Comparison of ENCODE assay signal across 8 cellular contexts in the genomic region with DNA sequence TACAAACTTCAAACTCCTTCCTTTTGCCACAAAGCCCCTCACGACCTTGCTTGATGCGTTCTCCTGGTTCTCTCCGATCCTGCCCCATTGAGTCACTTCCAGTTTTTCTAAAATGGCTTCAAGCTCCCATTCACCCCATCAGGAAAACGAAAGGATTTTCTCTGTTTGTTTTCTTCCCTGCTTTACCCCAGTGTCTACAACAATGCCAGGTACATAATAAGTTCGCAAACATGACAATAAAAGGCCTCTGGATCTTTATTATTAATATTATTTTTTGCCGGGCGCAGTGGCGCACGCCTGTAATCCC. TPM values are rescaled to one million over a fixed set of nuclear protein-coding genes. Genes with fewer than 3 reads are reported as not detected.
A peak's percentile ranks its signal among the peaks of the same experiment; 100 is the strongest.
DNase-seq lines count a peak whose midpoint lies in the region; ATAC-seq, FAIRE-seq and TF ChIP-seq lines count a peak whose summit lies in the region.

No MANE protein-coding gene starts in this region.

- CTCF ChIA-PET in K562 (lab: Yijun Ruan, JAX; ENCODE audit: low intra/inter-chr PET ratio): interaction anchor here (1.1 to 1.2 kb wide), 2 partner anchors 25 to 140 kb away, joined by 3 to 4 read pairs; no protein-coding TSS in a partner anchor

- H3K36me3 ChIP-seq in K562 (ENCODE audit: control insufficient read depth, insufficient read depth, low read length): peaks cover 50% of the 10 kb centered on the region
- peaks cover 14 to 24% of the 10 kb centered on the region in 2 donors for H3K36me3 ChIP-seq in lung (ENCODE audit: control insufficient read depth in 2 of 2, insufficient read depth in 2 of 2, low read length in 2 of 2)

- H4K20me1 ChIP-seq in K562 (replicated peaks; ENCODE audit: control insufficient read depth, insufficient read depth, low read length): peaks cover 22% of the 10 kb centered on the region

- no TSS peak for BruUV-seq in K562 (replicated peaks; lab: Mats Ljungman, UMichigan)

- no peaks in the 10 kb centered on the region for H3K9me3 Mint-ChIP-seq in activated naive CD4-positive, alpha-beta T cell treated with anti-CD3 and anti-CD28 coated beads, Interleukin-2, amount 50 U/mL, for 24 hours
- no peaks in the 10 kb centered on the region for H3K9me3 Mint-ChIP-seq in type B pancreatic cell

- H3K4me1 ChIP-seq in K562 (replicated peaks in 1 of 2; ENCODE audit: control insufficient read depth in 2 of 2, insufficient read depth in 2 of 2, low read length in 2 of 2) (peaks cover 24 to 29% of the 10 kb centered on the region in 2 experiments), lung (ENCODE audit: control insufficient read depth in 2 of 2, insufficient read depth in 2 of 2, low read length in 2 of 2) (no peaks in the 10 kb centered on the region)

- peak overlapping the region; percentile 98 for H3K4me3 Mint-ChIP-seq in activated naive CD4-positive, alpha-beta T cell treated with anti-CD3 and anti-CD28 coated beads, Interleukin-2, amount 50 U/mL, for 24 hours
- H3K4me3 Mint-ChIP-seq in type B pancreatic cell: peak overlapping the region; percentile 98

- no peak for ATAC-seq in K562
- no peak for ATAC-seq in lung (ENCODE audit: insufficient read depth, low FRiP score)
- ATAC-seq in GM21825 (IDR thresholded peaks at IDR 0.05; ENCODE audit: unreplicated experiment): no peak

- no peak for FAIRE-seq in K562 (lab: Jason Lieb, UNC)

- intact Hi-C loops in K562 (cut with micrococcal nuclease): no loop called here

- POLR2A ChIA-PET in K562 (lab: Yijun Ruan, JAX): interaction anchor here (0.8 to 3.1 kb wide), 4 partner anchors 10 to 140 kb away, joined by 3 to 27 read pairs (median 21); partner anchors contain the start of genes BLVRB and SERTAD1

- H3K27me3 Mint-ChIP-seq in activated naive CD4-positive, alpha-beta T cell treated with anti-CD3 and anti-CD28 coated beads, Interleukin-2, amount 50 U/mL, for 24 hours: no peaks in the 10 kb centered on the region
- H3K27me3 Mint-ChIP-seq in type B pancreatic cell: no peaks in the 10 kb centered on the region

- TF ChIP-seq POLR2A in K562 (conservative IDR thresholded peaks at IDR 0.05): no peak; the same call in 1 of the 2 replicates

- TF ChIP-seq RAD21 in K562 (CRISPR knock-in tag; conservative IDR thresholded peaks at IDR 0.05 in 1 of 2, IDR thresholded peaks at IDR 0.05 in 1 of 2): no peak

- TF ChIP-seq EP300 in K562 (IDR thresholded peaks at IDR 0.05; ENCODE audit: low read length): no peak

- H3K4me3 ChIP-seq in K562 (peak overlapping the region; percentile 90), lung (peak overlapping the region; percentile 18)

- H3K9me3 ChIP-seq in K562 (replicated peaks; ENCODE audit: control insufficient read depth, insufficient read depth, low read depth, low read length) (no peaks in the 10 kb centered on the region), lung (ENCODE audit: control insufficient read depth in 2 of 2, insufficient read depth in 1 of 2, low read length in 1 of 2) (no peaks in the 10 kb centered on the region)

- no peak for DNase-seq in activated naive CD4-positive, alpha-beta T cell treated with anti-CD3 and anti-CD28 coated beads, Interleukin-2, amount 50 U/mL, for 16 hours
- no peak for DNase-seq in K562 (ENCODE audit: extremely low read depth in 1 of 4, low spot score in 3 of 4)
- DNase-seq in lung (ENCODE audit: low spot score): no peak
- DNase-seq in type B pancreatic cell (ENCODE audit: extremely low spot score, unreplicated experiment): no peak
- no peak for DNase-seq in NCI-H187 (lab: John Stamatoyannopoulos, UW)
- no peak for DNase-seq in KG1 (lab: John Stamatoyannopoulos, UW)

- in situ Hi-C loops in K562 (cut with MboI): no loop called here

- H3K27ac ChIP-seq in K562 (ENCODE audit: extremely low read depth, low read depth, low read length): peak overlapping the region; percentile 95
- peak overlapping the region; percentile 83 to 97 for H3K27ac ChIP-seq in lung (ENCODE audit: low read depth in 1 of 2, low read length in 1 of 2)

- H3K36me3 Mint-ChIP-seq in activated naive CD4-positive, alpha-beta T cell treated with anti-CD3 and anti-CD28 coated beads, Interleukin-2, amount 50 U/mL, for 24 hours: no peaks in the 10 kb centered on the region
- H3K36me3 Mint-ChIP-seq in type B pancreatic cell: peaks cover 8% of the 10 kb centered on the region

- peaks cover 20% of the 10 kb centered on the region for H3K4me1 Mint-ChIP-seq in activated naive CD4-positive, alpha-beta T cell treated with anti-CD3 and anti-CD28 coated beads, Interleukin-2, amount 50 U/mL, for 24 hours
- H3K4me1 Mint-ChIP-seq in type B pancreatic cell (ENCODE audit: unreplicated experiment): peaks cover 22% of the 10 kb centered on the region

- peak overlapping the region; percentile 93 for H2AFZ ChIP-seq in K562 (ENCODE audit: low read depth, low read length)

- H3K4me2 ChIP-seq in K562 (ENCODE audit: insufficient read depth, low read length): peak overlapping the region; percentile 89

- peak overlapping the region; percentile 70 to 87; a peak in 3 of 4 replicates for H3K9ac ChIP-seq in K562 (ENCODE audit: insufficient read depth in 1 of 2, low read depth in 2 of 2, low read length in 2 of 2)

- H3K9me1 ChIP-seq in K562 (ENCODE audit: control insufficient read depth, insufficient read depth, low read length): no peaks in the 10 kb centered on the region

- TF ChIP-seq CTCF in K562 (IDR thresholded peaks at IDR 0.05 in 2 of 3, conservative IDR thresholded peaks at IDR 0.05 in 1 of 3; ENCODE audit: insufficient read depth in 2 of 3, low read depth in 1 of 3, low read length in 3 of 3) (no peak), lung (IDR thresholded peaks at IDR 0.05; ENCODE audit: control extremely low read depth, extremely low read depth) (no peak), type B pancreatic cell (conservative IDR thresholded peaks at IDR 0.05) (peak; percentile 4)

- 36% methylated on average over 9 of the region's 9 CpGs for WGBS in K562 (ENCODE audit: insufficient coverage, low coverage, missing lambda C conversion rate)
- 30 to 42% methylated on average over 9 of the region's 9 CpGs for WGBS in lung, 2 donors

- peak overlapping the region; percentile 85 for H3K27ac Mint-ChIP-seq in activated naive CD4-positive, alpha-beta T cell treated with anti-CD3 and anti-CD28 coated beads, Interleukin-2, amount 50 U/mL, for 24 hours
- peak overlapping the region; percentile 97 for H3K27ac Mint-ChIP-seq in type B pancreatic cell

- H3K79me2 ChIP-seq in K562 (ENCODE audit: control insufficient read depth, insufficient read depth, low read length): peaks cover 38% of the 10 kb centered on the region

- H3K27me3 ChIP-seq in K562 (ENCODE audit: control insufficient read depth in 2 of 2, insufficient read depth in 2 of 2, low read length in 2 of 2): no peaks in the 10 kb centered on the region
- H3K27me3 ChIP-seq in lung (ENCODE audit: control insufficient read depth, insufficient read depth): no peaks in the 10 kb centered on the region

RNA-seq across cellular contexts. Expression of gene SERTAD3, which starts 0.8 kb away (rescaled TPM):
- 16.7 and 27.2 TPM in 2 replicates for total RNA-seq in K562 (2011; cell fraction: chromatin; rRNA removed; ENCODE audit: low replicate concordance)
- total RNA-seq in K562 (2011; cell fraction: nucleolus; rRNA removed): 20.4 and 20.7 TPM in 2 replicates
- 24.9 and 26.9 TPM in 2 replicates for total RNA-seq in K562 (2011; cell fraction: nucleoplasm; rRNA removed)
- total RNA-seq in K562 (2014; rRNA removed) (17.5 and 19.3 TPM in 2 replicates), K562 (2014; rRNA removed; fragmentation: Illumina TruSeq; extraction: Trizol) (16.1 and 17.2 TPM in 2 replicates), K562 (2015; rRNA removed; fragmentation: Illumina TruSeq; extraction: Trizol) (21.6 and 27.7 TPM in 2 replicates), K562 (2021) (28.9 and 31.4 TPM in 2 replicates), lung (10 to 100 TPM; 33.0 to 37.5 TPM), type B pancreatic cell (ENCODE audit: low replicate concordance) (33.7 and 41.7 TPM in 2 replicates)
- polyA plus RNA-seq in K562 (2011; rRNA removed) (17.6 and 18.9 TPM in 2 replicates), K562 (2014; fragmentation: Illumina TruSeq; extraction: Trizol) (15.1 and 18.6 TPM in 2 replicates), K562 (2014; fragmentation: Nextera tagmentation; extraction: Ambion mirVana) (1 to 10 TPM; 5.4 to 5.9 TPM), K562 (2014; rRNA removed) (18.1 and 18.5 TPM in 2 replicates), lung (10 to 100 TPM; 28.9 to 34.6 TPM)
- 19.3 and 35.5 TPM in 2 replicates for polyA plus RNA-seq in K562 (2011; cell fraction: cytosol; rRNA removed)
- polyA plus RNA-seq in K562 (2011; cell fraction: nucleus; rRNA removed): 17.8 and 23.4 TPM in 2 replicates
- polyA plus RNA-seq in K562 (2012): 20.7 and 22.0 TPM in 2 replicates
- 18.4 and 23.4 TPM in 2 replicates for polyA minus RNA-seq in K562 (2011; rRNA and poly(A)+ RNA removed)
- polyA minus RNA-seq in K562 (2011; cell fraction: cytosol; rRNA and poly(A)+ RNA removed): 24.3 and 28.9 TPM in 2 replicates
- 8.1 and 13.9 TPM in 2 replicates for polyA minus RNA-seq in K562 (2011; cell fraction: nucleus; rRNA and poly(A)+ RNA removed)

RNA-seq across cellular contexts. Expression of gene SERTAD1, which starts 19.2 kb away (rescaled TPM):
- 3.1 and 8.3 TPM in 2 replicates for total RNA-seq in K562 (2011; cell fraction: chromatin; rRNA removed; ENCODE audit: low replicate concordance)
- total RNA-seq in K562 (2011; cell fraction: nucleolus; rRNA removed): 10.3 and 11.0 TPM in 2 replicates
- 7.5 and 8.9 TPM in 2 replicates for total RNA-seq in K562 (2011; cell fraction: nucleoplasm; rRNA removed)
- total RNA-seq in K562 (2014; rRNA removed) (8.1 and 10.9 TPM in 2 replicates), K562 (2014; rRNA removed; fragmentation: Illumina TruSeq; extraction: Trizol) (2.1 and 2.8 TPM in 2 replicates), K562 (2015; rRNA removed; fragmentation: Illumina TruSeq; extraction: Trizol) (4.9 and 5.5 TPM in 2 replicates), K562 (2021) (8.7 and 8.9 TPM in 2 replicates), lung (10 to 100 TPM; 10.8 to 25.1 TPM), type B pancreatic cell (ENCODE audit: low replicate concordance) (9.2 and 14.4 TPM in 2 replicates)
- polyA plus RNA-seq in K562 (2011; rRNA removed) (6.1 and 6.8 TPM in 2 replicates), K562 (2014; fragmentation: Illumina TruSeq; extraction: Trizol) (2.3 and 5.0 TPM in 2 replicates), K562 (2014; fragmentation: Nextera tagmentation; extraction: Ambion mirVana) (under 1 TPM; 0.15 to 0.85 TPM), K562 (2014; rRNA removed) (6.7 TPM in 2 replicates), lung (10 to 100 TPM; 23.3 to 37.9 TPM)
- 7.4 and 18.7 TPM in 2 replicates for polyA plus RNA-seq in K562 (2011; cell fraction: cytosol; rRNA removed)
- 5.6 and 9.1 TPM in 2 replicates for polyA plus RNA-seq in K562 (2011; cell fraction: nucleus; rRNA removed)
- 6.7 and 8.9 TPM in 2 replicates for polyA plus RNA-seq in K562 (2012)
- 1.9 and 2.1 TPM in 2 replicates for polyA minus RNA-seq in K562 (2011; rRNA and poly(A)+ RNA removed)
- polyA minus RNA-seq in K562 (2011; cell fraction: cytosol; rRNA and poly(A)+ RNA removed): 3.5 and 4.5 TPM in 2 replicates
- polyA minus RNA-seq in K562 (2011; cell fraction: nucleus; rRNA and poly(A)+ RNA removed): 1.8 and 3.6 TPM in 2 replicates

RNA-seq across cellular contexts. Expression of gene BLVRB, which starts 20.6 kb away (rescaled TPM):
- 26.9 and 65.0 TPM in 2 replicates for total RNA-seq in K562 (2011; cell fraction: chromatin; rRNA removed; ENCODE audit: low replicate concordance)
- 107 and 125 TPM in 2 replicates for total RNA-seq in K562 (2011; cell fraction: nucleolus; rRNA removed)
- total RNA-seq in K562 (2011; cell fraction: nucleoplasm; rRNA removed): 74.7 and 75.7 TPM in 2 replicates
- total RNA-seq in K562 (2014; rRNA removed) (749 and 813 TPM in 2 replicates), K562 (2014; rRNA removed; fragmentation: Illumina TruSeq; extraction: Trizol) (110 and 229 TPM in 2 replicates), K562 (2015; rRNA removed; fragmentation: Illumina TruSeq; extraction: Trizol) (331 and 332 TPM in 2 replicates), K562 (2021) (457 and 476 TPM in 2 replicates), lung (100 to 1,000 TPM; 135 to 190 TPM), type B pancreatic cell (ENCODE audit: low replicate concordance) (32.2 and 47.9 TPM in 2 replicates)
- polyA plus RNA-seq in K562 (2011; rRNA removed) (368 and 461 TPM in 2 replicates), K562 (2014; fragmentation: Illumina TruSeq; extraction: Trizol) (260 and 428 TPM in 2 replicates), K562 (2014; fragmentation: Nextera tagmentation; extraction: Ambion mirVana) (100 to 1,000 TPM in 1 of 2 experiments, 10 to 100 TPM in 1; 81.1 to 184 TPM), K562 (2014; rRNA removed) (634 and 677 TPM in 2 replicates), lung (100 to 1,000 TPM; 331 to 413 TPM)
- 836 and 2,229 TPM in 2 replicates for polyA plus RNA-seq in K562 (2011; cell fraction: cytosol; rRNA removed)
- polyA plus RNA-seq in K562 (2011; cell fraction: nucleus; rRNA removed): 252 and 288 TPM in 2 replicates
- polyA plus RNA-seq in K562 (2012): 416 and 585 TPM in 2 replicates
- polyA minus RNA-seq in K562 (2011; rRNA and poly(A)+ RNA removed): 85.4 and 138 TPM in 2 replicates
- polyA minus RNA-seq in K562 (2011; cell fraction: cytosol; rRNA and poly(A)+ RNA removed): 198 and 225 TPM in 2 replicates
- 34.6 and 38.7 TPM in 2 replicates for polyA minus RNA-seq in K562 (2011; cell fraction: nucleus; rRNA and poly(A)+ RNA removed)

RNA-seq across cellular contexts. Expression of gene SPTBN4, which starts 21.8 kb away (rescaled TPM):
- total RNA-seq in K562 (2011; cell fraction: chromatin; rRNA removed; ENCODE audit: low replicate concordance): 5.7 and 11.0 TPM in 2 replicates
- 3.8 and 4.5 TPM in 2 replicates for total RNA-seq in K562 (2011; cell fraction: nucleolus; rRNA removed)
- 5.3 and 6.9 TPM in 2 replicates for total RNA-seq in K562 (2011; cell fraction: nucleoplasm; rRNA removed)
- total RNA-seq in K562 (2014; rRNA removed) (0.86 and 2.0 TPM in 2 replicates), K562 (2014; rRNA removed; fragmentation: Illumina TruSeq; extraction: Trizol) (0.16 and 0.47 TPM in 2 replicates), K562 (2015; rRNA removed; fragmentation: Illumina TruSeq; extraction: Trizol) (0.83 and 1.3 TPM in 2 replicates), K562 (2021) (1.5 and 1.6 TPM in 2 replicates), lung (under 1 TPM; 0.68 to 0.80 TPM), type B pancreatic cell (ENCODE audit: low replicate concordance) (2.6 and 2.9 TPM in 2 replicates)
- polyA plus RNA-seq in K562 (2011; rRNA removed) (1.2 and 1.3 TPM in 2 replicates), K562 (2014; fragmentation: Illumina TruSeq; extraction: Trizol) (0.51 and 0.70 TPM in 2 replicates), K562 (2014; fragmentation: Nextera tagmentation; extraction: Ambion mirVana) (under 1 TPM; 0.01 to 0.10 TPM), K562 (2014; rRNA removed) (1.2 and 1.3 TPM in 2 replicates), lung (under 1 TPM; 0.58 to 0.75 TPM)
- polyA plus RNA-seq in K562 (2011; cell fraction: cytosol; rRNA removed): 0.94 and 1.8 TPM in 2 replicates
- 2.6 and 3.5 TPM in 2 replicates for polyA plus RNA-seq in K562 (2011; cell fraction: nucleus; rRNA removed)
- 1.7 and 1.9 TPM in 2 replicates for polyA plus RNA-seq in K562 (2012)
- 1.1 and 1.5 TPM in 2 replicates for polyA minus RNA-seq in K562 (2011; rRNA and poly(A)+ RNA removed)
- polyA minus RNA-seq in K562 (2011; cell fraction: cytosol; rRNA and poly(A)+ RNA removed): 0.38 and 0.46 TPM in 2 replicates
- 0.81 and 1.4 TPM in 2 replicates for polyA minus RNA-seq in K562 (2011; cell fraction: nucleus; rRNA and poly(A)+ RNA removed)

RNA-seq across cellular contexts. Expression of gene PRX, which starts 31.8 kb away (rescaled TPM):
- 1.8 and 4.5 TPM in 2 replicates for total RNA-seq in K562 (2011; cell fraction: chromatin; rRNA removed; ENCODE audit: low replicate concordance)
- total RNA-seq in K562 (2011; cell fraction: nucleolus; rRNA removed): 2.7 and 2.8 TPM in 2 replicates
- 2.1 and 2.2 TPM in 2 replicates for total RNA-seq in K562 (2011; cell fraction: nucleoplasm; rRNA removed)
- 2.8 and 3.8 TPM in 2 replicates for total RNA-seq in K562 (2014; rRNA removed)
- 0.61 and 0.65 TPM in 2 replicates for total RNA-seq in K562 (2014; rRNA removed; fragmentation: Illumina TruSeq; extraction: Trizol)
- 1.8 and 2.0 TPM in 2 replicates for total RNA-seq in K562 (2015; rRNA removed; fragmentation: Illumina TruSeq; extraction: Trizol)
- total RNA-seq in K562 (2021): 2.9 and 3.5 TPM in 2 replicates
- 1.5 and 1.7 TPM in 2 replicates for polyA plus RNA-seq in K562 (2011; rRNA removed)
- polyA plus RNA-seq in K562 (2011; cell fraction: cytosol; rRNA removed): 1.4 and 1.7 TPM in 2 replicates
- polyA plus RNA-seq in K562 (2011; cell fraction: nucleus; rRNA removed): 1.0 and 1.8 TPM in 2 replicates
- polyA plus RNA-seq in K562 (2012): 2.5 and 4.5 TPM in 2 replicates
- 1.3 and 2.1 TPM in 2 replicates for polyA plus RNA-seq in K562 (2014; fragmentation: Illumina TruSeq; extraction: Trizol)
- polyA plus RNA-seq in K562 (2014; fragmentation: Nextera tagmentation; extraction: Ambion mirVana): not detected
- polyA plus RNA-seq in K562 (2014; rRNA removed): 1.4 and 1.7 TPM in 2 replicates
- polyA minus RNA-seq in K562 (2011; rRNA and poly(A)+ RNA removed): 1.4 and 1.5 TPM in 2 replicates
- polyA minus RNA-seq in K562 (2011; cell fraction: cytosol; rRNA and poly(A)+ RNA removed): 2.1 and 2.8 TPM in 2 replicates
- 0.54 and 1.00 TPM in 2 replicates for polyA minus RNA-seq in K562 (2011; cell fraction: nucleus; rRNA and poly(A)+ RNA removed)
- 10 to 100 TPM; 25.6 to 43.8 TPM for total RNA-seq in lung
- polyA plus RNA-seq in lung: 10 to 100 TPM; 16.9 to 30.1 TPM
- 1.2 and 11.7 TPM in 2 replicates for total RNA-seq in type B pancreatic cell (ENCODE audit: low replicate concordance)
